8 cellular contexts compared by ENCODE assay signal in the genomic region with DNA sequence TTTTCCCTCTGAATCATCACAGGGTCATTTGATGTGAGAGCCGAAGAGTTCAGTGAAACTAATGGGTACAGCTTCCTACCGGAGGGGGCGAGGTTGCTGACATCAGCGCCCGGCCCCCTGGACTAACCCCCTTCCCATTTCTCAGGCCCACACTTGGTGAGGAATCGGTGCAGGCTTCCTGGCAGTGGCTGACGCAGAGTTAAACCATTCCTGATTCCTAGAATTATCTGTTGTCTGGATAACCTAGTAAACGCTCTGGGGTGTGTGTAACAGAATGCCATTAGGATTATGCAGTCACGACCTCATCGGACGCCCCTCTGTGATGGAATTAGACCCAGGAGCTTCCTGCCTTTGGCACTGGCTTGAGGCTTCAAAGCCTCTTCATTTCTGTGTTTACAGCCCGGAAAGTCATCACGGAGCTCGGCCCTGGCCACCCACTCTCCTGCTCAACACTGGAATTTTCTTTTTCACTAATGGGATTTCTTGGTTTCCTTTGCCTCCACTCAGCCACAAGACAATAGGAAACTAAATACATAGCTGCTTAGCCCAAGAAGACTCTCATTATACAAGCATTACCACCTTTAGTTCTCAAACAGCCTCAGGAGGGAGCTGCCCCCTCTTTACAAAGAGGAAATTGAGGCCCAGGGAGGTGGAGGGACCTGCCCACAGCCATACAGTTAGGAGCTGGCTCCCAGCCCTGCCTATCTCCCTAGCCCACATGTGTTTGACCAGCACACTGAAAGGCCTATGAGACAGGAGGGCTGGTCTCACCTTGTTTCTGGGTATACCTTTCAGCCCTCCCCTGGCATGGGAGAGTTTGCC.
A peak's percentile ranks its signal among the peaks of the same experiment; 100 is the strongest.
DNase-seq lines count a peak whose midpoint lies in the region; ATAC-seq and TF ChIP-seq lines count a peak whose summit lies in the region.

No MANE protein-coding gene starts in this region.

- intact Hi-C loops in CD4-positive, alpha-beta T cell (cut with DNase I, micrococcal nuclease): no loop called here
- intact Hi-C loops in esophagus squamous epithelium (cut with DNase I): no loop called here

- H3K36me3 ChIP-seq in SJCRH30 (no peaks in the 10 kb centered on the region), esophagus squamous epithelium (peaks cover 0 to 46% (median 10%) of the 10 kb centered on the region in 3 donors), parathyroid adenoma (ENCODE audit: control insufficient read depth, insufficient read depth, low read length) (no peaks in the 10 kb centered on the region)

- H3K4me3 Mint-ChIP-seq in CD4-positive, alpha-beta T cell: no peak overlapping the region

- TF ChIP-seq POLR2A in esophagus squamous epithelium (IDR thresholded peaks at IDR 0.05): no peak

- no peaks in the 10 kb centered on the region for H3K9me3 Mint-ChIP-seq in CD4-positive, alpha-beta T cell

- H3K27me3 Mint-ChIP-seq in CD4-positive, alpha-beta T cell: no peaks in the 10 kb centered on the region

- no peak overlapping the region for H3K4me2 ChIP-seq in parathyroid adenoma (ENCODE audit: low read length)

- H3K4me1 Mint-ChIP-seq in CD4-positive, alpha-beta T cell (ENCODE audit: low read depth): no peaks in the 10 kb centered on the region

- H3K36me3 Mint-ChIP-seq in CD4-positive, alpha-beta T cell (ENCODE audit: low read depth): peaks cover 46% of the 10 kb centered on the region

- no peak overlapping the region for H2AFZ ChIP-seq in parathyroid adenoma

- POLR2A ChIA-PET in CD4-positive, alpha-beta T cell (lab: Charles Lee): interaction anchor here (0.6 to 0.7 kb wide), 2 partner anchors 672 to 979 kb away, joined by 3 read pairs; no protein-coding TSS in a partner anchor

- TF ChIP-seq CTCF in CD4-positive, alpha-beta T cell (IDR thresholded peaks at IDR 0.05): no peak
- TF ChIP-seq CTCF in esophagus squamous epithelium (IDR thresholded peaks at IDR 0.05) (no peak), parathyroid adenoma (IDR thresholded peaks at IDR 0.05) (no peak)

- no peak overlapping the region for H3K27ac ChIP-seq in CD4-positive, alpha-beta T cell (ENCODE audit: low read depth, low read length)
- H3K27ac ChIP-seq in SJCRH30 (peak overlapping the region; percentile 64), esophagus squamous epithelium (peak overlapping the region; percentile 86 to 96 (median 95)), parathyroid adenoma (peak overlapping the region; percentile 68)

- WGBS in esophagus squamous epithelium, 2 donors: 34 to 44% methylated on average over 9 to 14 of the region's 14 CpGs

- no peak for ATAC-seq in CD4-positive, alpha-beta T cell (ENCODE audit: poor library complexity)
- no peak for ATAC-seq in HG03520 (IDR thresholded peaks at IDR 0.05; ENCODE audit: unreplicated experiment)

- H3K9me3 ChIP-seq in CD4-positive, alpha-beta T cell (ENCODE audit: control insufficient read depth, low read length): no peaks in the 10 kb centered on the region
- no peaks in the 10 kb centered on the region for H3K9me3 ChIP-seq in SJCRH30 (replicated peaks)
- H3K9me3 ChIP-seq in esophagus squamous epithelium: no peaks in the 10 kb centered on the region
- H3K9me3 ChIP-seq in parathyroid adenoma (ENCODE audit: control insufficient read depth, low read length): no peaks in the 10 kb centered on the region

- peaks cover under 1% of the 10 kb centered on the region for H3K79me2 ChIP-seq in parathyroid adenoma

- no peaks in the 10 kb centered on the region for H3K27me3 ChIP-seq in CD4-positive, alpha-beta T cell (ENCODE audit: control insufficient read depth, insufficient read depth, low read length)
- H3K27me3 ChIP-seq in SJCRH30 (no peaks in the 10 kb centered on the region), esophagus squamous epithelium (no peaks in the 10 kb centered on the region), parathyroid adenoma (ENCODE audit: control insufficient read depth, insufficient read depth, low read length) (no peaks in the 10 kb centered on the region)

- H3K4me1 ChIP-seq in SJCRH30 (peaks cover 36% of the 10 kb centered on the region), esophagus squamous epithelium (peaks cover 39 to 72% (median 46%) of the 10 kb centered on the region in 3 donors), parathyroid adenoma (no peaks in the 10 kb centered on the region)

- H3K9ac ChIP-seq in parathyroid adenoma: no peak overlapping the region

- peak overlapping the region; percentile 11 for H3K4me3 ChIP-seq in SJCRH30
- H3K4me3 ChIP-seq in esophagus squamous epithelium: peak overlapping the region in 2 of 4 donors; percentile 13 to 36
- no peak overlapping the region for H3K4me3 ChIP-seq in parathyroid adenoma (ENCODE audit: low read depth, low read length)

- CTCF ChIA-PET in CD4-positive, alpha-beta T cell (lab: Charles Lee): no interaction called here

- DNase-seq in CD4-positive, alpha-beta T cell: no peak
- DNase-seq in SJCRH30 (peak; percentile 79 to 81), esophagus squamous epithelium (lab: John Stamatoyannopoulos, UW) (no peak), NCI-H1436 treated with DMSO at 0.1 percent for 48 hours (lab: John Stamatoyannopoulos, UW) (no peak), NCI-H1930 (lab: John Stamatoyannopoulos, UW) (no peak), NCI-H1694 (lab: John Stamatoyannopoulos, UW) (no peak)

- peak overlapping the region; percentile 12 for H3K27ac Mint-ChIP-seq in CD4-positive, alpha-beta T cell

Comparison
In these comparisons a context has a peak if more than half of its experiments do, and no peak if none do; other contexts are left out.
1. DNase-seq: peak in SJCRH30 (2 of 2); none in CD4-positive, alpha-beta T cell (0 of 10), esophagus squamous epithelium (single experiment), NCI-H1436 treated with DMSO at 0.1 percent for 48 hours (single experiment), NCI-H1930 (0 of 2) and NCI-H1694 (single experiment).